1 cellular context compared by ENCODE assay signal in genomic region chr6:126195625-126196236, GRCh38.
A peak's percentile ranks its signal among the peaks of the same experiment; 100 is the strongest.
TF ChIP-seq lines count a peak whose summit lies in the region.

No MANE protein-coding gene starts in this region.

TF ChIP-seq in GM12878, 131 proteins besides CTCF, POLR2A, EP300 and RAD21 (continued from another document):
- TF ChIP-seq PBX3 (IDR thresholded peaks at IDR 0.05; ENCODE audit: insufficient replicate concordance, low read depth, low read length), result no peak
- 0 out of 4 replicates have a peak, but pooled peaks of 1 of the 2 experiments have one; percentile 11 for TF ChIP-seq SRF (IDR thresholded peaks at IDR 0.05; ENCODE audit: low read depth in 2 of 2, low read length in 2 of 2)
